In genomic region chr1:61117283-61117682, GRCh38 we compare ENCODE assay signal across 18 cellular contexts.
"Had no signal": no experiment of that assay in that cellular context is flagged by ENCODE, and none has a peak within 500 bp of the region (broad histone marks: within the 10 kb centered on the region; RNA-seq: fewer than 3 reads in every experiment).

No MANE protein-coding gene starts in this region.

- H3K27ac ChIP-seq: neutrophil had no signal

- ATAC-seq: activated CD4-positive, CD25-positive, alpha-beta regulatory T cell treated with anti-CD3 and anti-CD28 coated beads, Interleukin-2, amount 50 U/mL, for 24 hours; activated CD8-positive, alpha-beta T cell treated with anti-CD3 and anti-CD28 coated beads, Interleukin-2, amount 10 ng/mL, durations not matched to agents 7 days and 5 days; natural killer cell treated with Interleukin-12 subunit alpha and Interleukin-12 subunit beta and Interleukin-15 and Interleukin-18, amount 100 ng/mL, for 72 hours had no signal

- H3K36me3 ChIP-seq: neutrophil had no signal

- H3K9me3 ChIP-seq: neutrophil had no signal

- FAIRE-seq: astrocyte, bronchial epithelial cell had no signal

- H3K27me3 ChIP-seq: neutrophil had no signal

- DNase-seq: activated CD4-positive, alpha-beta T cell treated with anti-CD3 and anti-CD28 coated beads, Interleukin-2, amount 10 ng/mL, durations not matched to agents 7 days and 5 days; activated CD8-positive, alpha-beta T cell treated with anti-CD3 and anti-CD28 coated beads, Interleukin-2, amount 10 ng/mL, durations not matched to agents 7 days and 5 days; activated naive CD4-positive, alpha-beta T cell treated with anti-CD3 and anti-CD28 coated beads, Interleukin-2, amount 10 ng/mL, durations not matched to agents 7 days and 5 days; activated T-cell treated with anti-CD3 and anti-CD28 coated beads, Interleukin-2, amount 50 U/mL, for 24 hours; foreskin melanocyte; immature natural killer cell; kidney glomerular epithelial cell; left ventricle myocardium superior; stimulated activated CD4-positive, alpha-beta T cell treated with anti-CD3 and anti-CD28 coated beads, Interleukin-12 subunit alpha, Interleukin-12 subunit beta, amount 100 ng/mL, for 4 hours; stimulated activated CD4-positive, alpha-beta T cell treated with anti-CD3 and anti-CD28 coated beads, Interleukin-1b, Interleukin-23, amount 100 ng/mL, for 48 hours; stimulated activated naive CD4-positive, alpha-beta T cell treated with Interleukin-2 at 50 U/mL for 16 hours; substantia nigra; trophoblast cell had no signal
